Comparison of ENCODE assay signal across 25 cellular contexts in genomic region chr6:4871825-4872224, GRCh38.
"Had no signal": no experiment of that assay in that cellular context is flagged by ENCODE, and none has a peak within 500 bp of the region (broad histone marks: within the 10 kb centered on the region; RNA-seq: fewer than 3 reads in every experiment).

No MANE protein-coding gene starts in this region.

- H3K4me1 ChIP-seq: adrenal gland had no signal

- H3K27me3 Mint-ChIP-seq: activated CD4-positive, alpha-beta memory T cell treated with anti-CD3 and anti-CD28 coated beads for 36 hours; activated CD4-positive, alpha-beta T cell treated with anti-CD3 and anti-CD28 coated beads, Interleukin-2, amount 10 ng/mL, durations not matched to agents 7 days and 5 days; activated naive CD8-positive, alpha-beta T cell; activated T-helper 17 cell treated with anti-CD3 and anti-CD28 coated beads, Interleukin-2, amount 50 U/mL, for 72 hours; T-cell had no signal

- H3K4me2 ChIP-seq: KMS-11, PC-9 had no signal

- H2AFZ ChIP-seq: PC-9 had no signal

- ATAC-seq: activated T-helper 17 cell treated with anti-CD3 and anti-CD28 coated beads, Interleukin-2, amount 50 U/mL, for 72 hours; T-cell had no signal

- H3K27ac ChIP-seq: adrenal gland, KMS-11, PC-9 had no signal

- DNase-seq: activated CD4-positive, alpha-beta memory T cell treated with anti-CD3 and anti-CD28 coated beads for 36 hours; activated CD4-positive, alpha-beta T cell treated with anti-CD3 and anti-CD28 coated beads, Interleukin-2, amount 10 ng/mL, durations not matched to agents 7 days and 5 days; activated CD4-positive, CD25-positive, alpha-beta regulatory T cell; activated CD8-positive, alpha-beta memory T cell treated with anti-CD3 and anti-CD28 coated beads for 24 hours; activated gamma-delta T cell; activated naive CD4-positive, alpha-beta T cell treated with anti-CD3 and anti-CD28 coated beads for 36 hours; activated T-cell treated with anti-CD3 and anti-CD28 coated beads for 4 hours; activated T-cell treated with anti-CD3 and anti-CD28 coated beads, Interleukin-2, amount 50 U/mL, for 48 hours; adrenal gland; anterior cingulate cortex; NCI-H1092; NCI-H1417 treated with DMSO at 0.1 percent for 48 hours; NCI-H1694; NCI-H2029; NCI-H345; NCI-H510A; NCI-H69; PC-9; SIG-M5; T-cell; T-helper 2 cell; T1000 had no signal

- H3K27me3 ChIP-seq: adrenal gland had no signal

- H3K27ac Mint-ChIP-seq: activated CD4-positive, alpha-beta memory T cell treated with anti-CD3 and anti-CD28 coated beads for 36 hours; activated CD4-positive, alpha-beta T cell treated with anti-CD3 and anti-CD28 coated beads, Interleukin-2, amount 10 ng/mL, durations not matched to agents 7 days and 5 days; activated naive CD4-positive, alpha-beta T cell treated with anti-CD3 and anti-CD28 coated beads for 36 hours; activated naive CD8-positive, alpha-beta T cell; activated T-helper 17 cell treated with anti-CD3 and anti-CD28 coated beads, Interleukin-2, amount 50 U/mL, for 72 hours; T-cell had no signal

- H3K36me3 ChIP-seq: adrenal gland had no signal

- H3K4me3 ChIP-seq: adrenal gland, PC-9 had no signal

- H3K9ac ChIP-seq: KMS-11 had no signal

- H3K4me3 Mint-ChIP-seq: activated CD4-positive, alpha-beta memory T cell treated with anti-CD3 and anti-CD28 coated beads for 36 hours; activated CD4-positive, alpha-beta T cell treated with anti-CD3 and anti-CD28 coated beads, Interleukin-2, amount 10 ng/mL, durations not matched to agents 7 days and 5 days; activated naive CD4-positive, alpha-beta T cell treated with anti-CD3 and anti-CD28 coated beads for 36 hours; activated T-helper 17 cell treated with anti-CD3 and anti-CD28 coated beads, Interleukin-2, amount 50 U/mL, for 72 hours; T-cell had no signal
